In genomic region chr18:35641467-35641866, GRCh38 we compare ENCODE assay signal across 24 cellular contexts. TPM values are rescaled to one million over a fixed set of nuclear protein-coding genes. Genes with fewer than 3 reads are reported as not detected.
DNase-seq lines count a peak whose midpoint lies in the region; ATAC-seq, FAIRE-seq and TF ChIP-seq lines count a peak whose summit lies in the region.
"Had no signal": no experiment of that assay in that cellular context is flagged by ENCODE, and none has a peak within 500 bp of the region (broad histone marks: within the 10 kb centered on the region; RNA-seq: fewer than 3 reads in every experiment).

No MANE protein-coding gene starts in this region.

- no peak for TF ChIP-seq RAD21 in HepG2 (CRISPR knock-in tag; IDR thresholded peaks at IDR 0.05)

- no peaks in the 10 kb centered on the region for H3K27me3 Mint-ChIP-seq in naive B cell
- H3K27me3 Mint-ChIP-seq: CD4-positive, CD25-positive, alpha-beta regulatory T cell; CD8-positive, alpha-beta memory T cell had no signal

- BruUV-seq in HepG2 (replicated peaks; lab: Mats Ljungman, UMichigan): no TSS peak

- H3K79me2 ChIP-seq in HepG2 (ENCODE audit: insufficient read depth, low read length): no peaks in the 10 kb centered on the region

- WGBS in HepG2 (ENCODE audit: low lambda C conversion rate): 95% methylated on average over 4 of the region's 4 CpGs
- 92% methylated on average over 4 of the region's 4 CpGs for WGBS in right lobe of liver (ENCODE audit: insufficient coverage, low coverage, low lambda C conversion rate, missing lambda C conversion rate)

- ATAC-seq in HepG2: no peak
- no peak for ATAC-seq in right lobe of liver
- ATAC-seq in naive B cell (ENCODE audit: low read depth in 2 of 2): peak; percentile 25 to 32
- no peak for ATAC-seq in GM18511 (IDR thresholded peaks at IDR 0.05; ENCODE audit: unreplicated experiment)
- ATAC-seq: A549, GM23338 had no signal

- H3K4me1 Mint-ChIP-seq in naive B cell: peaks cover 14 to 26% (median 18%) of the 10 kb centered on the region in 3 donors

- H3K9me3 ChIP-seq in HepG2 (ENCODE audit: low read length) (peaks cover 19% of the 10 kb centered on the region), right lobe of liver (no peaks in the 10 kb centered on the region)
- H3K9me3 ChIP-seq: A549, BE2C had no signal

- FAIRE-seq in HepG2 (lab: Jason Lieb, UNC): no peak
- FAIRE-seq: A549, G401.6, GM12892, GM18507, H54, HTR-8/SVneo had no signal

- H3K4me2 ChIP-seq in HepG2 (ENCODE audit: low read depth, low read length): no peak overlapping the region
- H3K4me2 ChIP-seq: A549, GM23338 had no signal

- CTCF ChIA-PET in HepG2 (lab: Yijun Ruan, JAX; ENCODE audit: low intra/inter-chr PET ratio, low total read pairs): no interaction called here

- H3K4me1 ChIP-seq in HepG2 (ENCODE audit: insufficient read depth, low read length) (no peaks in the 10 kb centered on the region), right lobe of liver (no peaks in the 10 kb centered on the region)
- H3K4me1 ChIP-seq: A549, BE2C had no signal

- H3K27ac ChIP-seq in HepG2 (ENCODE audit: extremely low read length, insufficient read depth, low read length) (no peak overlapping the region), right lobe of liver (no peak overlapping the region)
- H3K27ac ChIP-seq: 22Rv1, A549, HL-60 had no signal

- H3K4me3 ChIP-seq in HepG2 (replicated peaks in 1 of 3; ENCODE audit: insufficient read depth in 1 of 3, low read depth in 2 of 3, low read length in 3 of 3) (no peak overlapping the region), right lobe of liver (no peak overlapping the region)
- H3K4me3 ChIP-seq: A549, GM23338 had no signal

- no peak overlapping the region for H2AFZ ChIP-seq in HepG2 (ENCODE audit: low read length)
- H2AFZ ChIP-seq: GM23338 had no signal

- H3K4me3 Mint-ChIP-seq in naive B cell: peak overlapping the region in 2 of 8 donors; percentile 7 to 34
- H3K4me3 Mint-ChIP-seq: CD4-positive, CD25-positive, alpha-beta regulatory T cell; CD8-positive, alpha-beta memory T cell; GM23338 had no signal

- no peak overlapping the region for H3K9ac ChIP-seq in HepG2 (ENCODE audit: insufficient read depth, low read depth, low read length)

- in situ Hi-C loops in HepG2 (cut with HindIII; ENCODE audit: extremely low pct_ligation_motif_present, low pct_unique_long_range_greater_than_20kb): no loop called here

- H3K36me3 Mint-ChIP-seq in naive B cell: peaks cover 9 to 17% of the 10 kb centered on the region in 2 donors

- no peaks in the 10 kb centered on the region; a peak in 1 of 5 replicates for H3K36me3 ChIP-seq in HepG2 (replicated peaks in 1 of 2; ENCODE audit: control insufficient read depth in 1 of 2, insufficient read depth in 2 of 2, low read length in 2 of 2)
- H3K36me3 ChIP-seq in right lobe of liver: no peaks in the 10 kb centered on the region
- H3K36me3 ChIP-seq: BE2C had no signal

- TF ChIP-seq CTCF in HepG2 (CRISPR knock-in tag; IDR thresholded peaks at IDR 0.05) (no peak), right lobe of liver (IDR thresholded peaks at IDR 0.05) (no peak)

- peaks cover 6 to 18% (median 7%) of the 10 kb centered on the region in 7 donors for H3K9me3 Mint-ChIP-seq in naive B cell

- intact Hi-C loops in HepG2 (cut with micrococcal nuclease; ENCODE audit: unreplicated experiment) (no loop called here), right lobe of liver (cut with DNase I) (no loop called here)

- TF ChIP-seq EP300 in HepG2 (IDR thresholded peaks at IDR 0.05; ENCODE audit: low read depth in 2 of 2, low read length in 2 of 2) (no peak), HepG2 (CRISPR knock-in tag; IDR thresholded peaks at IDR 0.05; ENCODE audit: borderline replicate concordance) (no peak)

- no peaks in the 10 kb centered on the region for H4K20me1 ChIP-seq in HepG2 (ENCODE audit: insufficient read depth, low read length)

- no peak for DNase-seq in HepG2 (ENCODE audit: low spot score)
- DNase-seq in right lobe of liver: no peak
- DNase-seq in NAMALWA (ENCODE audit: low spot score): peak; percentile 52
- no peak for DNase-seq in naive B cell
- DNase-seq in AG20443 (ENCODE audit: low spot score): no peak
- DNase-seq in SKM-1 treated with dmso at 0.1 percent for 144 hours (lab: John Stamatoyannopoulos, UW; ENCODE audit: unreplicated experiment): no peak
- DNase-seq: BE2C; C1 segment of cervical spinal cord; CD4-positive, CD25-positive, alpha-beta regulatory T cell; CD8-positive, alpha-beta memory T cell; COR-L47; DMS 273 treated with DMSO at 0.1 percent for 48 hours; DMS53; DND-41 had no signal

- POLR2A ChIA-PET in HepG2 (lab: Yijun Ruan, JAX): no interaction called here

- H3K27me3 ChIP-seq in HepG2 (ENCODE audit: control insufficient read depth in 1 of 2, insufficient read depth in 2 of 2, low read length in 2 of 2) (no peaks in the 10 kb centered on the region), right lobe of liver (no peaks in the 10 kb centered on the region)
- H3K27me3 ChIP-seq: BE2C had no signal

- peak overlapping the region in 1 of 6 donors; percentile 9 for H3K27ac Mint-ChIP-seq in naive B cell
- H3K27ac Mint-ChIP-seq: CD4-positive, CD25-positive, alpha-beta regulatory T cell; CD8-positive, alpha-beta memory T cell; GM23338 had no signal

- TF ChIP-seq POLR2A in HepG2 (IDR thresholded peaks at IDR 0.05; ENCODE audit: insufficient read depth in 1 of 2, low read depth in 2 of 2, low read length in 2 of 2) (no peak), right lobe of liver (IDR thresholded peaks at IDR 0.05) (no peak)

TF ChIP-seq in HepG2, 621 proteins besides CTCF, POLR2A, EP300 and RAD21:
- TF ChIP-seq ZNF7 (CRISPR knock-in tag; IDR thresholded peaks at IDR 0.05) (peak; percentile 80), PBX3 (CRISPR knock-in tag; IDR thresholded peaks at IDR 0.05; ENCODE audit: borderline replicate concordance) (no peak)

RNA-seq across cellular contexts. Expression of gene GALNT1, which starts 59.9 kb away (rescaled TPM):
- total RNA-seq in HepG2 (2016; rRNA removed; fragmentation: Illumina TruSeq; extraction: Trizol) (100 and 101 TPM in 2 replicates), right lobe of liver (10 to 100 TPM; 28.0 to 47.4 (median 40.4) TPM)
- total RNA-seq in HepG2 (2016; cell fraction: cytosol; rRNA removed; fragmentation: Illumina TruSeq; extraction: Trizol; ENCODE audit: low read depth): 24.4 and 25.0 TPM in 2 replicates
- 97.8 and 106 TPM in 2 replicates for total RNA-seq in HepG2 (2016; cell fraction: insoluble cytoplasmic fraction; rRNA removed; fragmentation: Illumina TruSeq; extraction: Trizol)
- 103 and 117 TPM in 2 replicates for total RNA-seq in HepG2 (2016; cell fraction: membrane; rRNA removed; fragmentation: Illumina TruSeq; extraction: Trizol)
- total RNA-seq in HepG2 (2016; cell fraction: nucleus; rRNA removed; fragmentation: Illumina TruSeq; extraction: Trizol): 57.3 and 63.3 TPM in 2 replicates
- polyA plus RNA-seq in HepG2 (2011; rRNA removed) (29.5 and 41.1 TPM in 2 replicates), naive B cell (ENCODE audit: low read depth in 6 of 6) (10 to 100 TPM; 34.3 to 72.5 (median 42.7) TPM)
- polyA plus RNA-seq in HepG2 (2011; cell fraction: cytosol; rRNA removed): 16.2 and 27.6 TPM in 2 replicates
- 5.3 and 6.6 TPM in 2 replicates for polyA plus RNA-seq in HepG2 (2011; cell fraction: nucleus; rRNA removed)
- polyA plus RNA-seq in HepG2 (2012): 30.9 and 42.2 TPM in 2 replicates
- polyA plus RNA-seq in HepG2 (2016; cell fraction: cytosol; fragmentation: Illumina TruSeq; extraction: Trizol; ENCODE audit: low read depth): 23.9 and 26.1 TPM in 2 replicates
- polyA plus RNA-seq in HepG2 (2016; cell fraction: insoluble cytoplasmic fraction; fragmentation: Illumina TruSeq; extraction: Trizol; ENCODE audit: low read depth): 75.7 and 83.7 TPM in 2 replicates
- polyA plus RNA-seq in HepG2 (2016; cell fraction: membrane; fragmentation: Illumina TruSeq; extraction: Trizol; ENCODE audit: low read depth): 57.2 and 64.0 TPM in 2 replicates
- polyA plus RNA-seq in HepG2 (2016; cell fraction: nucleus; fragmentation: Illumina TruSeq; extraction: Trizol; ENCODE audit: insufficient read depth, low read depth): 52.0 and 52.9 TPM in 2 replicates
- 26.4 and 26.8 TPM in 2 replicates for polyA minus RNA-seq in HepG2 (2011; rRNA and poly(A)+ RNA removed; ENCODE audit: low replicate concordance)
- 38.5 and 40.9 TPM in 2 replicates for polyA minus RNA-seq in HepG2 (2011; cell fraction: cytosol; rRNA and poly(A)+ RNA removed)
- polyA minus RNA-seq in HepG2 (2011; cell fraction: nucleus; rRNA and poly(A)+ RNA removed): 29.9 and 36.9 TPM in 2 replicates

Comparison
In these comparisons a context has a peak if more than half of its experiments do, and no peak if none do; other contexts are left out.
1. ATAC-seq: peak in naive B cell (2 of 2); none in HepG2 (single experiment), right lobe of liver (0 of 4) and GM18511 (single experiment).